ENCODE assay signal across 1 cellular context in genomic region chr2:239315308-239315707, GRCh38.
TF ChIP-seq lines count a peak whose summit lies in the region.

No MANE protein-coding gene starts in this region.

TF ChIP-seq in GM12878, 131 proteins besides CTCF, POLR2A, EP300 and RAD21 (continued from another document):
- no peak for TF ChIP-seq USF1 (IDR thresholded peaks at IDR 0.05; ENCODE audit: borderline replicate concordance, extremely low read length, insufficient read depth, low read depth, low read length)
- no peak for TF ChIP-seq MYB (IDR thresholded peaks at IDR 0.05; ENCODE audit: borderline replicate concordance, low read depth, low read length)
- no peak for TF ChIP-seq ZNF274 (IDR thresholded peaks at IDR 0.05; ENCODE audit: insufficient read depth, insufficient read length)
- no peak for TF ChIP-seq RB1 (IDR thresholded peaks at IDR 0.05; ENCODE audit: borderline replicate concordance)
- 0 out of 2 replicates have a peak, but pooled peaks have one; percentile 6 for TF ChIP-seq TCF12 (IDR thresholded peaks at IDR 0.05; ENCODE audit: low read depth, low read length)
- TF ChIP-seq BACH1 (IDR thresholded peaks at IDR 0.05; ENCODE audit: borderline replicate concordance) = no peak
- TF ChIP-seq ZSCAN29 (IDR thresholded peaks at IDR 0.05) = no peak
- no peak for TF ChIP-seq ZNF622 (IDR thresholded peaks at IDR 0.05)
- TF ChIP-seq, protein P1, sequence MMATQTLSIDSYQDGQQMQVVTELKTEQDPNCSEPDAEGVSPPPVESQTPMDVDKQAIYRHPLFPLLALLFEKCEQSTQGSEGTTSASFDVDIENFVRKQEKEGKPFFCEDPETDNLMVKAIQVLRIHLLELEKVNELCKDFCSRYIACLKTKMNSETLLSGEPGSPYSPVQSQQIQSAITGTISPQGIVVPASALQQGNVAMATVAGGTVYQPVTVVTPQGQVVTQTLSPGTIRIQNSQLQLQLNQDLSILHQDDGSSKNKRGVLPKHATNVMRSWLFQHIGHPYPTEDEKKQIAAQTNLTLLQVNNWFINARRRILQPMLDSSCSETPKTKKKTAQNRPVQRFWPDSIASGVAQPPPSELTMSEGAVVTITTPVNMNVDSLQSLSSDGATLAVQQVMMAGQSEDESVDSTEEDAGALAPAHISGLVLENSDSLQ (IDR thresholded peaks at IDR 0.05) = no peak
- no peak for TF ChIP-seq RFX5 (IDR thresholded peaks at IDR 0.05; ENCODE audit: low read depth, low read length)
- TF ChIP-seq, protein P2, sequence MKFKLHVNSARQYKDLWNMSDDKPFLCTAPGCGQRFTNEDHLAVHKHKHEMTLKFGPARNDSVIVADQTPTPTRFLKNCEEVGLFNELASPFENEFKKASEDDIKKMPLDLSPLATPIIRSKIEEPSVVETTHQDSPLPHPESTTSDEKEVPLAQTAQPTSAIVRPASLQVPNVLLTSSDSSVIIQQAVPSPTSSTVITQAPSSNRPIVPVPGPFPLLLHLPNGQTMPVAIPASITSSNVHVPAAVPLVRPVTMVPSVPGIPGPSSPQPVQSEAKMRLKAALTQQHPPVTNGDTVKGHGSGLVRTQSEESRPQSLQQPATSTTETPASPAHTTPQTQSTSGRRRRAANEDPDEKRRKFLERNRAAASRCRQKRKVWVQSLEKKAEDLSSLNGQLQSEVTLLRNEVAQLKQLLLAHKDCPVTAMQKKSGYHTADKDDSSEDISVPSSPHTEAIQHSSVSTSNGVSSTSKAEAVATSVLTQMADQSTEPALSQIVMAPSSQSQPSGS (IDR thresholded peaks at IDR 0.05; ENCODE audit: low read length) = no peak
- TF ChIP-seq ZBTB33 (IDR thresholded peaks at IDR 0.05) = no peak
- TF ChIP-seq, protein P3, sequence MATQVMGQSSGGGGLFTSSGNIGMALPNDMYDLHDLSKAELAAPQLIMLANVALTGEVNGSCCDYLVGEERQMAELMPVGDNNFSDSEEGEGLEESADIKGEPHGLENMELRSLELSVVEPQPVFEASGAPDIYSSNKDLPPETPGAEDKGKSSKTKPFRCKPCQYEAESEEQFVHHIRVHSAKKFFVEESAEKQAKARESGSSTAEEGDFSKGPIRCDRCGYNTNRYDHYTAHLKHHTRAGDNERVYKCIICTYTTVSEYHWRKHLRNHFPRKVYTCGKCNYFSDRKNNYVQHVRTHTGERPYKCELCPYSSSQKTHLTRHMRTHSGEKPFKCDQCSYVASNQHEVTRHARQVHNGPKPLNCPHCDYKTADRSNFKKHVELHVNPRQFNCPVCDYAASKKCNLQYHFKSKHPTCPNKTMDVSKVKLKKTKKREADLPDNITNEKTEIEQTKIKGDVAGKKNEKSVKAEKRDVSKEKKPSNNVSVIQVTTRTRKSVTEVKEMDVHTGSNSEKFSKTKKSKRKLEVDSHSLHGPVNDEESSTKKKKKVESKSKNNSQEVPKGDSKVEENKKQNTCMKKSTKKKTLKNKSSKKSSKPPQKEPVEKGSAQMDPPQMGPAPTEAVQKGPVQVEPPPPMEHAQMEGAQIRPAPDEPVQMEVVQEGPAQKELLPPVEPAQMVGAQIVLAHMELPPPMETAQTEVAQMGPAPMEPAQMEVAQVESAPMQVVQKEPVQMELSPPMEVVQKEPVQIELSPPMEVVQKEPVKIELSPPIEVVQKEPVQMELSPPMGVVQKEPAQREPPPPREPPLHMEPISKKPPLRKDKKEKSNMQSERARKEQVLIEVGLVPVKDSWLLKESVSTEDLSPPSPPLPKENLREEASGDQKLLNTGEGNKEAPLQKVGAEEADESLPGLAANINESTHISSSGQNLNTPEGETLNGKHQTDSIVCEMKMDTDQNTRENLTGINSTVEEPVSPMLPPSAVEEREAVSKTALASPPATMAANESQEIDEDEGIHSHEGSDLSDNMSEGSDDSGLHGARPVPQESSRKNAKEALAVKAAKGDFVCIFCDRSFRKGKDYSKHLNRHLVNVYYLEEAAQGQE (IDR thresholded peaks at IDR 0.05; ENCODE audit: low read depth, low read length) = no peak
- TF ChIP-seq CBX3 (IDR thresholded peaks at IDR 0.05; ENCODE audit: borderline replicate concordance, low read depth) = no peak
- no peak for TF ChIP-seq CBFB (IDR thresholded peaks at IDR 0.05; ENCODE audit: low read depth)
- no peak for TF ChIP-seq SMARCA5 (IDR thresholded peaks at IDR 0.05)
- no peak for TF ChIP-seq ATF7 (IDR thresholded peaks at IDR 0.05; ENCODE audit: low read depth)
- no peak for TF ChIP-seq NR2C2 (IDR thresholded peaks at IDR 0.05; ENCODE audit: borderline replicate concordance, control insufficient read depth, insufficient read length, low read depth)
- no peak for TF ChIP-seq POU2F2 (IDR thresholded peaks at IDR 0.05; ENCODE audit: borderline replicate concordance, low read depth, low read length)
- TF ChIP-seq NR2F1 (conservative IDR thresholded peaks at IDR 0.05) = no peak
- no peak for TF ChIP-seq CREB1 (IDR thresholded peaks at IDR 0.05; ENCODE audit: low read depth)
- no peak for TF ChIP-seq ZNF24 (IDR thresholded peaks at IDR 0.05)
- TF ChIP-seq KLF5 (IDR thresholded peaks at IDR 0.05; ENCODE audit: partially characterized antibody) = no peak
- no peak for TF ChIP-seq ZNF384 (IDR thresholded peaks at IDR 0.05; ENCODE audit: borderline replicate concordance, low read depth, low read length)
- TF ChIP-seq SUZ12 (IDR thresholded peaks at IDR 0.05; ENCODE audit: unreplicated experiment) = no peak
- TF ChIP-seq FOS (IDR thresholded peaks at IDR 0.05; ENCODE audit: borderline replicate concordance, extremely low read depth, insufficient read length) = no peak
- no peak for TF ChIP-seq CHD1 (IDR thresholded peaks at IDR 0.05; ENCODE audit: low read depth, low read length)
- peak; percentile 71 for TF ChIP-seq JUNB (IDR thresholded peaks at IDR 0.05)
- TF ChIP-seq ZZZ3 (IDR thresholded peaks at IDR 0.05; ENCODE audit: control insufficient read depth, insufficient read length, low read depth) = no peak
- no peak for TF ChIP-seq POLR2AphosphoS5 (IDR thresholded peaks at IDR 0.05; ENCODE audit: low read length)
- TF ChIP-seq STAT1 (conservative IDR thresholded peaks at IDR 0.05) = no peak
- TF ChIP-seq PAX5 (IDR thresholded peaks at IDR 0.05; ENCODE audit: borderline replicate concordance, low read depth, low read length) = 0 out of 2 replicates have a peak, but pooled peaks have one; percentile 28
- TF ChIP-seq HDGF (IDR thresholded peaks at IDR 0.05) = no peak
- TF ChIP-seq CBX5 (IDR thresholded peaks at IDR 0.05; ENCODE audit: low read depth) = no peak
- TF ChIP-seq, protein P4, sequence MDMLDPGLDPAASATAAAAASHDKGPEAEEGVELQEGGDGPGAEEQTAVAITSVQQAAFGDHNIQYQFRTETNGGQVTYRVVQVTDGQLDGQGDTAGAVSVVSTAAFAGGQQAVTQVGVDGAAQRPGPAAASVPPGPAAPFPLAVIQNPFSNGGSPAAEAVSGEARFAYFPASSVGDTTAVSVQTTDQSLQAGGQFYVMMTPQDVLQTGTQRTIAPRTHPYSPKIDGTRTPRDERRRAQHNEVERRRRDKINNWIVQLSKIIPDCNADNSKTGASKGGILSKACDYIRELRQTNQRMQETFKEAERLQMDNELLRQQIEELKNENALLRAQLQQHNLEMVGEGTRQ (IDR thresholded peaks at IDR 0.05; ENCODE audit: borderline replicate concordance, low read depth, low read length) = no peak
- TF ChIP-seq IRF4 (IDR thresholded peaks at IDR 0.05; ENCODE audit: low read depth, low read length) = 0 out of 2 replicates have a peak, but pooled peaks have one; percentile 14
- TF ChIP-seq SIN3A (IDR thresholded peaks at IDR 0.05; ENCODE audit: low read depth, low read length) = no peak
- TF ChIP-seq STAT3 (IDR thresholded peaks at IDR 0.05; ENCODE audit: low read depth, low read length) = no peak
- TF ChIP-seq, protein P5, sequence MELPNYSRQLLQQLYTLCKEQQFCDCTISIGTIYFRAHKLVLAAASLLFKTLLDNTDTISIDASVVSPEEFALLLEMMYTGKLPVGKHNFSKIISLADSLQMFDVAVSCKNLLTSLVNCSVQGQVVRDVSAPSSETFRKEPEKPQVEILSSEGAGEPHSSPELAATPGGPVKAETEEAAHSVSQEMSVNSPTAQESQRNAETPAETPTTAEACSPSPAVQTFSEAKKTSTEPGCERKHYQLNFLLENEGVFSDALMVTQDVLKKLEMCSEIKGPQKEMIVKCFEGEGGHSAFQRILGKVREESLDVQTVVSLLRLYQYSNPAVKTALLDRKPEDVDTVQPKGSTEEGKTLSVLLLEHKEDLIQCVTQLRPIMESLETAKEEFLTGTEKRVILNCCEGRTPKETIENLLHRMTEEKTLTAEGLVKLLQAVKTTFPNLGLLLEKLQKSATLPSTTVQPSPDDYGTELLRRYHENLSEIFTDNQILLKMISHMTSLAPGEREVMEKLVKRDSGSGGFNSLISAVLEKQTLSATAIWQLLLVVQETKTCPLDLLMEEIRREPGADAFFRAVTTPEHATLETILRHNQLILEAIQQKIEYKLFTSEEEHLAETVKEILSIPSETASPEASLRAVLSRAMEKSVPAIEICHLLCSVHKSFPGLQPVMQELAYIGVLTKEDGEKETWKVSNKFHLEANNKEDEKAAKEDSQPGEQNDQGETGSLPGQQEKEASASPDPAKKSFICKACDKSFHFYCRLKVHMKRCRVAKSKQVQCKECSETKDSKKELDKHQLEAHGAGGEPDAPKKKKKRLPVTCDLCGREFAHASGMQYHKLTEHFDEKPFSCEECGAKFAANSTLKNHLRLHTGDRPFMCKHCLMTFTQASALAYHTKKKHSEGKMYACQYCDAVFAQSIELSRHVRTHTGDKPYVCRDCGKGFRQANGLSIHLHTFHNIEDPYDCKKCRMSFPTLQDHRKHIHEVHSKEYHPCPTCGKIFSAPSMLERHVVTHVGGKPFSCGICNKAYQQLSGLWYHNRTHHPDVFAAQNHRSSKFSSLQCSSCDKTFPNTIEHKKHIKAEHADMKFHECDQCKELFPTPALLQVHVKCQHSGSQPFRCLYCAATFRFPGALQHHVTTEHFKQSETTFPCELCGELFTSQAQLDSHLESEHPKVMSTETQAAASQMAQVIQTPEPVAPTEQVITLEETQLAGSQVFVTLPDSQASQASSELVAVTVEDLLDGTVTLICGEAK (IDR thresholded peaks at IDR 0.05; ENCODE audit: borderline replicate concordance) = no peak
- no peak for TF ChIP-seq SRF (IDR thresholded peaks at IDR 0.05; ENCODE audit: low read depth in 2 of 2, low read length in 2 of 2)
- no peak for TF ChIP-seq TBL1XR1 (IDR thresholded peaks at IDR 0.05; ENCODE audit: low read depth, low read length)
